2 cellular contexts compared by ENCODE assay signal in genomic region chr17:75791251-75791650, GRCh38.
A peak's percentile ranks its signal among the peaks of the same experiment; 100 is the strongest.
TF ChIP-seq lines count a peak whose summit lies in the region.

No MANE protein-coding gene starts in this region.

TF ChIP-seq in HEK293, 187 proteins besides CTCF, POLR2A, EP300 and RAD21:
- TF ChIP-seq SCRT2 (tag by site-specific recombination; IDR thresholded peaks at IDR 0.05), result peak; percentile 80
- TF ChIP-seq OSR2 (tag by site-specific recombination; IDR thresholded peaks at IDR 0.05), result no peak
- TF ChIP-seq SCRT1 (tag by site-specific recombination; IDR thresholded peaks at IDR 0.05; ENCODE audit: borderline replicate concordance), result peak; percentile 19; the same call in 1 of the 2 replicates

TF ChIP-seq in K562, 482 proteins besides CTCF, POLR2A, EP300 and RAD21:
- TF ChIP-seq CEBPG (CRISPR knock-in tag; IDR thresholded peaks at IDR 0.05), result no peak
- TF ChIP-seq CEBPG (tag; conservative IDR thresholded peaks at IDR 0.05 in 1 of 2, IDR thresholded peaks at IDR 0.05 in 1 of 2), result peak in 1 of 2 experiments; percentile 42; a peak in 1 of 4 replicates
- no peak for TF ChIP-seq ZNF395 (CRISPR knock-in tag; IDR thresholded peaks at IDR 0.05)
- no peak for TF ChIP-seq MAFF (IDR thresholded peaks at IDR 0.05; ENCODE audit: low read length)
- TF ChIP-seq CEBPB (tag; IDR thresholded peaks at IDR 0.05), result peak; percentile 33; the same call in 1 of the 2 replicates
- TF ChIP-seq DMBX1 (CRISPR knock-in tag; IDR thresholded peaks at IDR 0.05; ENCODE audit: borderline replicate concordance), result no peak
